ENCODE assay signal across 16 cellular contexts in genomic region chr1:93414749-93415148, GRCh38. TPM values are rescaled to one million over a fixed set of nuclear protein-coding genes. Genes with fewer than 3 reads are reported as not detected.
DNase-seq lines count a peak whose midpoint lies in the region; ATAC-seq and TF ChIP-seq lines count a peak whose summit lies in the region.
"Had no signal": no experiment of that assay in that cellular context is flagged by ENCODE, and none has a peak within 500 bp of the region (broad histone marks: within the 10 kb centered on the region; RNA-seq: fewer than 3 reads in every experiment).

No MANE protein-coding gene starts in this region.

- no peaks in the 10 kb centered on the region for H3K79me2 ChIP-seq in DOHH2 (ENCODE audit: control insufficient read depth, low read length)

- H3K9me3 ChIP-seq in DOHH2 (ENCODE audit: control insufficient read depth, insufficient read depth, low read length), result 0 out of 2 replicates have a peak, but pooled peaks cover 3% of the 10 kb centered on the region
- no peaks in the 10 kb centered on the region for H3K9me3 ChIP-seq in tibial nerve
- H3K9me3 ChIP-seq: colonic mucosa, gastroesophageal sphincter had no signal

- TF ChIP-seq POLR2A in tibial nerve (IDR thresholded peaks at IDR 0.05), result no peak

- H3K4me3 ChIP-seq in DOHH2 (ENCODE audit: low read length) (peak overlapping the region; percentile 54), tibial nerve (no peak overlapping the region)
- H3K4me3 ChIP-seq: colonic mucosa, gastroesophageal sphincter, lung had no signal

- no peaks in the 10 kb centered on the region for H3F3A ChIP-seq in DOHH2 (ENCODE audit: control insufficient read depth, insufficient read depth)

- peak overlapping the region; percentile 2 for H3K27ac Mint-ChIP-seq in activated B cell treated with CpG ODN at 0.5 μM for 24 hours
- H3K27ac Mint-ChIP-seq in nephron progenitor cell, result peak overlapping the region; percentile 90
- H3K27ac Mint-ChIP-seq: HFFc6, nephron, T-helper 17 cell had no signal

- POLR2A ChIA-PET in activated B cell treated with CpG ODN at 0.5 μM for 24 hours (lab: Charles Lee), result no interaction called here

- H3K36me3 Mint-ChIP-seq in activated B cell treated with CpG ODN at 0.5 μM for 24 hours (ENCODE audit: low read depth), result no peaks in the 10 kb centered on the region
- peaks cover under 1% of the 10 kb centered on the region for H3K36me3 Mint-ChIP-seq in nephron progenitor cell (ENCODE audit: low read depth)

- H3K27me3 ChIP-seq in DOHH2 (ENCODE audit: control insufficient read depth, low read length), result no peaks in the 10 kb centered on the region
- H3K27me3 ChIP-seq in tibial nerve, result no peaks in the 10 kb centered on the region
- H3K27me3 ChIP-seq: colonic mucosa, gastroesophageal sphincter had no signal

- WGBS in tibial nerve, 2 donors, result 26 to 32% methylated on average over 3 of the region's 3 CpGs

- H3K9me2 ChIP-seq in DOHH2 (replicated peaks; ENCODE audit: control insufficient read depth, low read length), result no peaks in the 10 kb centered on the region

- H3K36me3 ChIP-seq in DOHH2 (ENCODE audit: control insufficient read depth, low read length) (no peaks in the 10 kb centered on the region), tibial nerve (no peaks in the 10 kb centered on the region)
- H3K36me3 ChIP-seq: colonic mucosa, gastroesophageal sphincter had no signal

- intact Hi-C loops in activated B cell treated with CpG ODN at 0.5 μM for 24 hours (cut with micrococcal nuclease), result no loop called here

- H3K27me3 Mint-ChIP-seq in activated B cell treated with CpG ODN at 0.5 μM for 24 hours, result peaks cover 5% of the 10 kb centered on the region
- no peaks in the 10 kb centered on the region for H3K27me3 Mint-ChIP-seq in nephron progenitor cell (ENCODE audit: low read depth, poor library complexity)

- peak overlapping the region; percentile 67 for H3K4me2 ChIP-seq in DOHH2 (ENCODE audit: low read length)

- no peak for ATAC-seq in activated B cell treated with CpG ODN at 0.5 μM for 24 hours (ENCODE audit: low read depth)
- ATAC-seq: gastroesophageal sphincter, T-helper 17 cell had no signal

- peak overlapping the region; percentile 47 for H3K27ac ChIP-seq in DOHH2 (ENCODE audit: low read depth, low read length)
- H3K27ac ChIP-seq in tibial nerve, result peak overlapping the region in 2 of 4 donors; percentile 25 to 39
- H3K27ac ChIP-seq: colonic mucosa, gastroesophageal sphincter had no signal

- H3K9me3 Mint-ChIP-seq in activated B cell treated with CpG ODN at 0.5 μM for 24 hours (peaks cover 4% of the 10 kb centered on the region), nephron progenitor cell (peaks cover 19% of the 10 kb centered on the region)

- peaks cover 33% of the 10 kb centered on the region for H3K4me1 ChIP-seq in DOHH2 (ENCODE audit: control insufficient read depth, low read length)
- peaks cover 0 to 8% (median 0%) of the 10 kb centered on the region in 4 donors for H3K4me1 ChIP-seq in tibial nerve
- H3K4me1 ChIP-seq: colonic mucosa, gastroesophageal sphincter had no signal

- no peaks in the 10 kb centered on the region for H4K20me1 ChIP-seq in DOHH2 (ENCODE audit: control insufficient read depth, insufficient read depth, low read depth, low read length)

- no peak for TF ChIP-seq CTCF in DOHH2 (IDR thresholded peaks at IDR 0.05; ENCODE audit: low read depth, low read length, poor library complexity, severe bottlenecking)
- no peak for TF ChIP-seq CTCF in activated B cell treated with CpG ODN at 0.5 μM for 24 hours (IDR thresholded peaks at IDR 0.05)
- no peak for TF ChIP-seq CTCF in nephron progenitor cell (IDR thresholded peaks at IDR 0.05)
- no peak for TF ChIP-seq CTCF in tibial nerve (IDR thresholded peaks at IDR 0.05)

- H3K4me1 Mint-ChIP-seq in activated B cell treated with CpG ODN at 0.5 μM for 24 hours (peaks cover 21% of the 10 kb centered on the region), nephron progenitor cell (no peaks in the 10 kb centered on the region)
- H3K4me1 Mint-ChIP-seq: nephron had no signal

- DNase-seq in Kasumi-1 (lab: John Stamatoyannopoulos, UW) (peak; percentile 33 to 42), activated B cell treated with CpG ODN at 0.5 μM for 24 hours (no peak), nephron progenitor cell (no peak), tibial nerve (ENCODE audit: low spot score in 2 of 2) (no peak), islet precursor cell (no peak), NCI-H446 treated with DMSO at 0.1 percent for 48 hours (lab: John Stamatoyannopoulos, UW) (no peak)
- DNase-seq: activated CD8-positive, alpha-beta memory T cell treated with anti-CD3 and anti-CD28 coated beads, Interleukin-2, amount 50 U/mL, for 4 hours; colonic mucosa; HFFc6; NCI-H2029; NCI-H524 treated with DMSO at 0.1 percent for 48 hours; T-helper 17 cell had no signal

- CTCF ChIA-PET in activated B cell treated with CpG ODN at 0.5 μM for 24 hours (lab: Charles Lee), result no interaction called here

- H3K4me3 Mint-ChIP-seq in activated B cell treated with CpG ODN at 0.5 μM for 24 hours (peak overlapping the region; percentile 25), nephron progenitor cell (no peak overlapping the region)
- H3K4me3 Mint-ChIP-seq: HFFc6, nephron, T-helper 17 cell had no signal

- no peak for TF ChIP-seq EP300 in tibial nerve (IDR thresholded peaks at IDR 0.05)

RNA-seq across cellular contexts. Expression of gene FNBP1L, which starts 33.2 kb away (rescaled TPM):
- total RNA-seq in activated B cell treated with CpG ODN at 0.5 μM for 24 hours (3.3 and 3.4 TPM in 2 replicates), tibial nerve (10 to 100 TPM; 18.3 to 23.2 (median 20.5) TPM)

Comparison
In these comparisons a context has a peak if more than half of its experiments do, and no peak if none do; other contexts are left out.
1. DNase-seq: peak in Kasumi-1 (2 of 2); none in activated B cell treated with CpG ODN at 0.5 μM for 24 hours (single experiment), nephron progenitor cell (single experiment), tibial nerve (0 of 2), islet precursor cell (single experiment) and NCI-H446 treated with DMSO at 0.1 percent for 48 hours (single experiment).